8 cellular contexts compared by ENCODE assay signal in genomic region chr2:10285578-10286198, GRCh38. TPM values are rescaled to one million over a fixed set of nuclear protein-coding genes. Genes with fewer than 3 reads are reported as not detected.
DNase-seq lines count a peak whose midpoint lies in the region; ATAC-seq, FAIRE-seq and TF ChIP-seq lines count a peak whose summit lies in the region.

No MANE protein-coding gene starts in this region.

- DNase-seq in AG08395 (ENCODE audit: low spot score) (peak; percentile 85), HTR-8/SVneo (ENCODE audit: insufficient read length, low spot score) (peak; percentile 84), WTC11 (ENCODE audit: low spot score) (no peak), hepatic stellate cell (ENCODE audit: low spot score) (peak; percentile 75)
- no peak for DNase-seq in activated CD8-positive, alpha-beta T cell treated with anti-CD3 and anti-CD28 coated beads, Interleukin-2, amount 10 ng/mL, durations not matched to agents 7 days and 5 days

- FAIRE-seq in HTR-8/SVneo (lab: Jason Lieb, UNC) = peak; percentile 55

- H3K27me3 Mint-ChIP-seq in WTC11 (ENCODE audit: low read depth) = peaks cover 3% of the 10 kb centered on the region; the same call in 1 of the 2 replicates
- H3K27me3 Mint-ChIP-seq in activated CD8-positive, alpha-beta T cell treated with anti-CD3 and anti-CD28 coated beads, Interleukin-2, amount 10 ng/mL, durations not matched to agents 7 days and 5 days (ENCODE audit: low read depth) = no peaks in the 10 kb centered on the region

- H3K4me3 ChIP-seq in skeletal muscle satellite cell (ENCODE audit: low read length) = no peak overlapping the region

- CTCF ChIA-PET in WTC11 (lab: Charles Lee) = interaction anchor here (1.3 to 3.6 kb wide), 8 partner anchors 16 to 149 kb away, joined by 3 to 35 read pairs (median 10); partner anchors contain the start of gene HPCAL1
- CTCF ChIA-PET in activated CD8-positive, alpha-beta T cell treated with anti-CD3 and anti-CD28 coated beads, Interleukin-2, amount 10 ng/mL, durations not matched to agents 7 days and 5 days (lab: Charles Lee) = interaction anchor here (3.2 kb wide), 1 partner anchor 123 kb away, joined by 12 read pairs; no protein-coding TSS in a partner anchor

- H3K9me3 ChIP-seq in skeletal muscle satellite cell (replicated peaks; ENCODE audit: low read length) = no peaks in the 10 kb centered on the region

- H3K27ac Mint-ChIP-seq in WTC11 = no peak overlapping the region
- H3K27ac Mint-ChIP-seq in activated CD8-positive, alpha-beta T cell treated with anti-CD3 and anti-CD28 coated beads, Interleukin-2, amount 10 ng/mL, durations not matched to agents 7 days and 5 days = no peak overlapping the region

- no peaks in the 10 kb centered on the region for H3K36me3 Mint-ChIP-seq in WTC11
- no peaks in the 10 kb centered on the region for H3K36me3 Mint-ChIP-seq in activated CD8-positive, alpha-beta T cell treated with anti-CD3 and anti-CD28 coated beads, Interleukin-2, amount 10 ng/mL, durations not matched to agents 7 days and 5 days (ENCODE audit: low read depth)

- H3K9ac ChIP-seq in skeletal muscle satellite cell (ENCODE audit: low read depth, low read length) = peak overlapping the region; percentile 52

- H3K4me2 ChIP-seq in skeletal muscle satellite cell (ENCODE audit: low read length) = peak overlapping the region; percentile 51

- H3K4me1 Mint-ChIP-seq in WTC11 = peaks cover 8% of the 10 kb centered on the region
- H3K4me1 Mint-ChIP-seq in activated CD8-positive, alpha-beta T cell treated with anti-CD3 and anti-CD28 coated beads, Interleukin-2, amount 10 ng/mL, durations not matched to agents 7 days and 5 days (ENCODE audit: low read depth) = peaks cover 10% of the 10 kb centered on the region

- H3K4me1 ChIP-seq in skeletal muscle satellite cell (ENCODE audit: control insufficient read depth, insufficient read depth, low read length) = peaks cover 86% of the 10 kb centered on the region

- H3K4me3 Mint-ChIP-seq in WTC11 = no peak overlapping the region
- H3K4me3 Mint-ChIP-seq in activated CD8-positive, alpha-beta T cell treated with anti-CD3 and anti-CD28 coated beads, Interleukin-2, amount 10 ng/mL, durations not matched to agents 7 days and 5 days = no peak overlapping the region

- no peak for TF ChIP-seq CTCF in WTC11 (IDR thresholded peaks at IDR 0.05)

- POLR2A ChIA-PET in WTC11 (lab: Charles Lee) = interaction anchor here (1.1 to 1.3 kb wide), 2 partner anchors 16 to 60 kb away, joined by 3 read pairs; no protein-coding TSS in a partner anchor
- POLR2A ChIA-PET in activated CD8-positive, alpha-beta T cell treated with anti-CD3 and anti-CD28 coated beads, Interleukin-2, amount 10 ng/mL, durations not matched to agents 7 days and 5 days (lab: Charles Lee) = interaction anchor here (0.8 kb wide), 1 partner anchor 12 kb away, joined by 4 read pairs; no protein-coding TSS in a partner anchor

- no peaks in the 10 kb centered on the region for H3K36me3 ChIP-seq in skeletal muscle satellite cell (ENCODE audit: insufficient read depth, low read length)

- H3K27me3 ChIP-seq in skeletal muscle satellite cell (ENCODE audit: control insufficient read depth, insufficient read depth, low read length) = no peaks in the 10 kb centered on the region

- ATAC-seq in WTC11 (peak; percentile 59), GM18520 (IDR thresholded peaks at IDR 0.05; ENCODE audit: unreplicated experiment) (no peak), GM19351 (IDR thresholded peaks at IDR 0.05; ENCODE audit: unreplicated experiment) (no peak)
- ATAC-seq in activated CD8-positive, alpha-beta T cell treated with anti-CD3 and anti-CD28 coated beads, Interleukin-2, amount 10 ng/mL, durations not matched to agents 7 days and 5 days = no peak

- H3K9me3 Mint-ChIP-seq in WTC11 = no peaks in the 10 kb centered on the region; the same call in 1 of the 2 replicates
- H3K9me3 Mint-ChIP-seq in activated CD8-positive, alpha-beta T cell treated with anti-CD3 and anti-CD28 coated beads, Interleukin-2, amount 10 ng/mL, durations not matched to agents 7 days and 5 days (ENCODE audit: insufficient read depth) = no peaks in the 10 kb centered on the region

TF ChIP-seq in WTC11, 78 proteins besides CTCF, POLR2A, EP300 and RAD21 (continues in another document):
- TF ChIP-seq TEAD1 (CRISPR knock-in tag; IDR thresholded peaks at IDR 0.05) (no peak), ARID4B (CRISPR knock-in tag; IDR thresholded peaks at IDR 0.05; ENCODE audit: borderline replicate concordance) (0 out of 2 replicates have a peak, but pooled peaks have one; percentile 51), NFYB (CRISPR knock-in tag; conservative IDR thresholded peaks at IDR 0.05; ENCODE audit: low read depth) (no peak), PRDM15 (CRISPR knock-in tag; IDR thresholded peaks at IDR 0.05) (0 out of 2 replicates have a peak, but pooled peaks have one; percentile 50), TCF7 (CRISPR knock-in tag; IDR thresholded peaks at IDR 0.05; ENCODE audit: low read depth) (no peak), FOXP1 (CRISPR knock-in tag; IDR thresholded peaks at IDR 0.05; ENCODE audit: borderline replicate concordance) (peak; percentile 54; the same call in 1 of the 2 replicates), KAT7 (CRISPR knock-in tag; IDR thresholded peaks at IDR 0.05; ENCODE audit: borderline replicate concordance) (no peak), E2F5 (CRISPR knock-in tag; IDR thresholded peaks at IDR 0.05) (no peak), SMAD4 (CRISPR knock-in tag; IDR thresholded peaks at IDR 0.05) (no peak), MAX (CRISPR knock-in tag; IDR thresholded peaks at IDR 0.05) (peak; percentile 83)

RNA-seq across cellular contexts. Expression of gene HPCAL1, which starts 17.0 kb away (rescaled TPM):
- 10.5 to 12.4 TPM (median 11.8 TPM) in 3 replicates for total RNA-seq in WTC11 (2021)
- total RNA-seq in skeletal muscle satellite cell (2012; rRNA removed) = 24.2 and 28.4 TPM in 2 replicates
- total RNA-seq in activated CD8-positive, alpha-beta T cell treated with anti-CD3 and anti-CD28 coated beads, Interleukin-2, amount 10 ng/mL, durations not matched to agents 7 days and 5 days = 10 to 100 TPM; 55.8 to 56.6 TPM

Comparison
In these comparisons a context has a peak if more than half of its experiments do, and no peak if none do; other contexts are left out.
1. DNase-seq: peak in AG08395 (single experiment), HTR-8/SVneo (single experiment) and hepatic stellate cell (single experiment); none in WTC11 (single experiment) and activated CD8-positive, alpha-beta T cell treated with anti-CD3 and anti-CD28 coated beads, Interleukin-2, amount 10 ng/mL, durations not matched to agents 7 days and 5 days (single experiment).